ENCODE assay signal across 8 cellular contexts in genomic region chr5:140108093-140109049, GRCh38. TPM values are rescaled to one million over a fixed set of nuclear protein-coding genes. Genes with fewer than 3 reads are reported as not detected.
DNase-seq lines count a peak whose midpoint lies in the region; ATAC-seq and TF ChIP-seq lines count a peak whose summit lies in the region.

No MANE protein-coding gene starts in this region.

- H3K9me2 ChIP-seq in GM23338 (ENCODE audit: insufficient read depth): no peaks in the 10 kb centered on the region

- H3K27ac Mint-ChIP-seq in GM23338 (peak overlapping the region; percentile 76; the same call in 1 of the 2 replicates), T-helper 17 cell (peak overlapping the region; percentile 96), type B pancreatic cell (peak overlapping the region; percentile 94)
- peak overlapping the region; percentile 96 for H3K27ac Mint-ChIP-seq in dendritic cell treated with granulocyte-macrophage colony-stimulating factor and Interleukin-4, amounts not matched to agents 40 ng/mL and 50 ng/mL, for 4 days

- H3K4me3 ChIP-seq in GM23338 (peak overlapping the region; percentile 82), mesodermal cell (ENCODE audit: extremely low read depth, insufficient read depth, low read length, poor library complexity, severe bottlenecking) (peak overlapping the region; percentile 52)

- H3K9me3 Mint-ChIP-seq in GM23338: no peaks in the 10 kb centered on the region
- H3K9me3 Mint-ChIP-seq in dendritic cell treated with granulocyte-macrophage colony-stimulating factor and Interleukin-4, amounts not matched to agents 40 ng/mL and 50 ng/mL, for 4 days: no peaks in the 10 kb centered on the region
- no peaks in the 10 kb centered on the region for H3K9me3 Mint-ChIP-seq in type B pancreatic cell

- H3K4me2 ChIP-seq in GM23338: peak overlapping the region; percentile 97

- H3K27me3 ChIP-seq in GM23338 (ENCODE audit: insufficient read depth): peaks cover 90% of the 10 kb centered on the region

- peaks cover 18% of the 10 kb centered on the region for H3F3A ChIP-seq in GM23338 (replicated peaks; ENCODE audit: low read depth)

- H3K4me1 ChIP-seq in GM23338 (ENCODE audit: insufficient read depth) (peaks cover 47% of the 10 kb centered on the region), mesodermal cell (ENCODE audit: control insufficient read depth, insufficient read depth, low read length, poor library complexity, severe bottlenecking) (peaks cover 16% of the 10 kb centered on the region)

- no peaks in the 10 kb centered on the region for H3K9me3 ChIP-seq in T-helper 17 cell (ENCODE audit: control insufficient read depth, low read length, poor library complexity, severe bottlenecking)
- H3K9me3 ChIP-seq in mesodermal cell (ENCODE audit: control insufficient read depth, low read length): no peaks in the 10 kb centered on the region

- intact Hi-C loops in dendritic cell treated with granulocyte-macrophage colony-stimulating factor and Interleukin-4, amounts not matched to agents 40 ng/mL and 50 ng/mL, for 4 days (cut with micrococcal nuclease): no loop called here

- peak overlapping the region; percentile 92 for H3K4me3 Mint-ChIP-seq in GM23338
- H3K4me3 Mint-ChIP-seq in T-helper 17 cell: peak overlapping the region; percentile 98
- peak overlapping the region; percentile 96 for H3K4me3 Mint-ChIP-seq in dendritic cell treated with granulocyte-macrophage colony-stimulating factor and Interleukin-4, amounts not matched to agents 40 ng/mL and 50 ng/mL, for 4 days
- peak overlapping the region; percentile 96 for H3K4me3 Mint-ChIP-seq in type B pancreatic cell

- H3K4me1 Mint-ChIP-seq in GM23338: peaks cover 39% of the 10 kb centered on the region
- H3K4me1 Mint-ChIP-seq in T-helper 17 cell: peaks cover 32% of the 10 kb centered on the region
- peaks cover 56% of the 10 kb centered on the region for H3K4me1 Mint-ChIP-seq in dendritic cell treated with granulocyte-macrophage colony-stimulating factor and Interleukin-4, amounts not matched to agents 40 ng/mL and 50 ng/mL, for 4 days (ENCODE audit: low read depth)
- H3K4me1 Mint-ChIP-seq in type B pancreatic cell (ENCODE audit: unreplicated experiment): peaks cover 14% of the 10 kb centered on the region

- 0% methylated on average over 11 to 18 of the region's 53 CpGs for WGBS in mesodermal cell (ENCODE audit: insufficient coverage in 2 of 2), 2 experiments

- H3K36me3 Mint-ChIP-seq in GM23338 (ENCODE audit: low read depth): no peaks in the 10 kb centered on the region
- no peaks in the 10 kb centered on the region for H3K36me3 Mint-ChIP-seq in T-helper 17 cell (ENCODE audit: low read depth)
- H3K36me3 Mint-ChIP-seq in dendritic cell treated with granulocyte-macrophage colony-stimulating factor and Interleukin-4, amounts not matched to agents 40 ng/mL and 50 ng/mL, for 4 days (ENCODE audit: low read depth): peaks cover 18% of the 10 kb centered on the region
- H3K36me3 Mint-ChIP-seq in type B pancreatic cell: no peaks in the 10 kb centered on the region

- H3K27me3 Mint-ChIP-seq in GM23338 (ENCODE audit: insufficient read depth, low read depth, poor library complexity) (peaks cover 87% of the 10 kb centered on the region), T-helper 17 cell (no peaks in the 10 kb centered on the region), type B pancreatic cell (peaks cover 91% of the 10 kb centered on the region)
- peaks cover 55% of the 10 kb centered on the region for H3K27me3 Mint-ChIP-seq in dendritic cell treated with granulocyte-macrophage colony-stimulating factor and Interleukin-4, amounts not matched to agents 40 ng/mL and 50 ng/mL, for 4 days

- DNase-seq in Ammon's horn (ENCODE audit: low spot score): peak; percentile 22
- peak; percentile 61 for DNase-seq in GM23338 (ENCODE audit: low spot score)
- DNase-seq in T-helper 17 cell: peak in 1 of 3 donors; percentile 65
- no peak for DNase-seq in type B pancreatic cell (ENCODE audit: extremely low spot score, unreplicated experiment)
- DNase-seq in OCI-M2 (lab: John Stamatoyannopoulos, UW; ENCODE audit: unreplicated experiment): no peak

- H2AFZ ChIP-seq in GM23338: peak overlapping the region; percentile 87

- H3K79me2 ChIP-seq in GM23338 (replicated peaks; ENCODE audit: insufficient read depth): no peaks in the 10 kb centered on the region

- peaks cover 27% of the 10 kb centered on the region; the same call in 1 of the 2 replicates for H4K20me1 ChIP-seq in GM23338 (replicated peaks; ENCODE audit: insufficient read depth)

- H3K36me3 ChIP-seq in GM23338 (ENCODE audit: insufficient read depth): no peaks in the 10 kb centered on the region
- H3K36me3 ChIP-seq in mesodermal cell (ENCODE audit: control insufficient read depth, insufficient read depth, low read length): no peaks in the 10 kb centered on the region

- peak; percentile 29 for ATAC-seq in GM23338
- ATAC-seq in T-helper 17 cell: no peak
- no peak for ATAC-seq in HG02970 (IDR thresholded peaks at IDR 0.05; ENCODE audit: low FRiP score, unreplicated experiment)

- H3K27ac ChIP-seq in GM23338 (ENCODE audit: low read depth) (no peak overlapping the region), mesodermal cell (ENCODE audit: low read depth, low read length, severe bottlenecking) (no peak overlapping the region)

- TF ChIP-seq CTCF in GM23338 (conservative IDR thresholded peaks at IDR 0.05; ENCODE audit: low read depth in 2 of 2) (no peak), type B pancreatic cell (conservative IDR thresholded peaks at IDR 0.05) (no peak)

TF ChIP-seq in GM23338, 12 proteins besides CTCF, POLR2A, EP300 and RAD21:
- TF ChIP-seq EZH2 (IDR thresholded peaks at IDR 0.05; ENCODE audit: low read depth, unreplicated experiment) (no peak), ZNF331 (CRISPR knock-in tag; IDR thresholded peaks at IDR 0.05; ENCODE audit: low read depth) (no peak), REST (IDR thresholded peaks at IDR 0.05; ENCODE audit: unreplicated experiment) (no peak), CREB1 (CRISPR knock-in tag; IDR thresholded peaks at IDR 0.05; ENCODE audit: low read depth) (no peak), JUNB (IDR thresholded peaks at IDR 0.05; ENCODE audit: unreplicated experiment) (no peak)

RNA-seq across cellular contexts. Expression of gene PURA, which starts 5.5 kb away (rescaled TPM):
- total RNA-seq in GM23338 (2014; rRNA removed; shearing (Covaris generic)): 2.3 and 2.6 TPM in 2 replicates
- polyA plus RNA-seq in GM23338 (2016; fragmentation: Nextera tagmentation; extraction: Ambion mirVana): 1.3 and 1.5 TPM in 2 replicates
- total RNA-seq in T-helper 17 cell: 10 to 100 TPM in 1 of 2 donors, 1 to 10 TPM in 1; 9.0 to 10.3 TPM
- 3.7 TPM for polyA plus RNA-seq in mesodermal cell (2013, experiment 1 of 2)
- 4.1 TPM for polyA plus RNA-seq in mesodermal cell (2013, experiment 2 of 2)
- 8.3 and 10.7 TPM in 2 replicates for total RNA-seq in type B pancreatic cell (ENCODE audit: low replicate concordance)

RNA-seq across cellular contexts. Expression of gene IGIP, which starts 17.4 kb away (rescaled TPM):
- 0.38 and 1.0 TPM in 2 replicates for total RNA-seq in GM23338 (2014; rRNA removed; shearing (Covaris generic))
- 0.19 and 0.21 TPM in 2 replicates for polyA plus RNA-seq in GM23338 (2016; fragmentation: Nextera tagmentation; extraction: Ambion mirVana)
- total RNA-seq in T-helper 17 cell (1 to 10 TPM; 3.2 to 3.7 TPM), type B pancreatic cell (ENCODE audit: low replicate concordance) (2.6 and 2.9 TPM in 2 replicates)
- 0.81 TPM for polyA plus RNA-seq in mesodermal cell (2013, experiment 1 of 2)
- polyA plus RNA-seq in mesodermal cell (2013, experiment 2 of 2): 0.86 TPM

Comparison
In these comparisons a context has a peak if more than half of its experiments do, and no peak if none do; other contexts are left out.
1. DNase-seq: peak in Ammon's horn (single experiment) and GM23338 (single experiment); none in type B pancreatic cell (single experiment) and OCI-M2 (single experiment).
2. Peak in every context shown above with its lines, with median percentiles within 50 percentile points of each other: H3K27ac Mint-ChIP-seq and H3K4me3 Mint-ChIP-seq.